In the genomic region with DNA sequence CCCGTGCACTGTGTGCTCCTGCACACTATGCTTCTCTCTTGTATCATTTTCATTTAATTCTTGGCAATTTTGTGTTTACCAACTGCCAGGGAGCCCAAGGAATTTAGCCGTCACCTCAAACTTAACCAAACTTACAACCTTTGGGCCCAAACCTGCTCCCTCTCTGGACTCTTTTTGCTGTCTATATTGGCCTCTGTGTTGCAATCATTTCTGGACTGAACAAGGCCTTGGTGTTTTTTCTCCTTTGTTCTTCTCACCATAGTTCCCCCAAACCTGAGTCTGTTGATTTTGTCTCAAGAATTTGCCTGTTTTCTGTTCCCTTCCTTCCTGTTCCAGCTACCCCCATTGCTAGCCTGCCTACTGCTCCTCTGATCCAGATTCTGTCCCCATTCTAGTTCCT, we compare ENCODE assay signal across 1 cellular context.
TF ChIP-seq lines count a peak whose summit lies in the region.

No MANE protein-coding gene starts in this region.

TF ChIP-seq in HepG2, 621 proteins besides CTCF, POLR2A, EP300 and RAD21 (continued from another document and continues in another):
- TF ChIP-seq RERE (CRISPR knock-in tag; IDR thresholded peaks at IDR 0.05; ENCODE audit: low read depth) (no peak), DMAP1 (CRISPR knock-in tag; IDR thresholded peaks at IDR 0.05) (no peak; the same call in 1 of the 2 replicates), ZNF318 (CRISPR knock-in tag; IDR thresholded peaks at IDR 0.05) (no peak), ZNF331 (CRISPR knock-in tag; IDR thresholded peaks at IDR 0.05) (0 out of 2 replicates have a peak, but pooled peaks have one; percentile 26), FOXA1 (IDR thresholded peaks at IDR 0.05) (no peak), FOXA1 (CRISPR knock-in tag; IDR thresholded peaks at IDR 0.05) (peak; percentile 62), ZNF615 (CRISPR knock-in tag; IDR thresholded peaks at IDR 0.05; ENCODE audit: borderline replicate concordance) (no peak), ZNF101 (CRISPR knock-in tag; IDR thresholded peaks at IDR 0.05; ENCODE audit: borderline replicate concordance, low read depth) (no peak), PHF21A (CRISPR knock-in tag; IDR thresholded peaks at IDR 0.05) (0 out of 2 replicates have a peak, but pooled peaks have one; percentile 29), NFAT5 (CRISPR knock-in tag; IDR thresholded peaks at IDR 0.05) (no peak), TCF7L2 (IDR thresholded peaks at IDR 0.05; ENCODE audit: low read depth, low read length) (no peak), POGZ (CRISPR knock-in tag; IDR thresholded peaks at IDR 0.05) (peak; percentile 48; the same call in 1 of the 2 replicates), LBX2 (CRISPR knock-in tag; IDR thresholded peaks at IDR 0.05; ENCODE audit: borderline replicate concordance) (no peak), FOXP1 (IDR thresholded peaks at IDR 0.05) (no peak), FOXP1 (CRISPR knock-in tag; IDR thresholded peaks at IDR 0.05) (peak; percentile 45; the same call in 1 of the 2 replicates), FOSL2 (CRISPR knock-in tag; IDR thresholded peaks at IDR 0.05) (no peak), ELF1 (CRISPR knock-in tag; IDR thresholded peaks at IDR 0.05) (no peak), MED1 (CRISPR knock-in tag; IDR thresholded peaks at IDR 0.05) (no peak), KAT7 (CRISPR knock-in tag; IDR thresholded peaks at IDR 0.05; ENCODE audit: borderline replicate concordance) (no peak), ZNF75D (CRISPR knock-in tag; IDR thresholded peaks at IDR 0.05; ENCODE audit: borderline replicate concordance) (no peak), NFYC (CRISPR knock-in tag; IDR thresholded peaks at IDR 0.05) (no peak), ASH2L (IDR thresholded peaks at IDR 0.05; ENCODE audit: insufficient read length, low read depth, low read length) (no peak), ATM (IDR thresholded peaks at IDR 0.05; ENCODE audit: borderline replicate concordance) (no peak), ATAD3A (CRISPR knock-in tag; IDR thresholded peaks at IDR 0.05) (no peak), KLF15 (CRISPR knock-in tag; IDR thresholded peaks at IDR 0.05; ENCODE audit: borderline replicate concordance) (no peak), PRMT3 (CRISPR knock-in tag; IDR thresholded peaks at IDR 0.05; ENCODE audit: borderline replicate concordance, low read depth) (no peak)
- TF ChIP-seq, protein P1, sequence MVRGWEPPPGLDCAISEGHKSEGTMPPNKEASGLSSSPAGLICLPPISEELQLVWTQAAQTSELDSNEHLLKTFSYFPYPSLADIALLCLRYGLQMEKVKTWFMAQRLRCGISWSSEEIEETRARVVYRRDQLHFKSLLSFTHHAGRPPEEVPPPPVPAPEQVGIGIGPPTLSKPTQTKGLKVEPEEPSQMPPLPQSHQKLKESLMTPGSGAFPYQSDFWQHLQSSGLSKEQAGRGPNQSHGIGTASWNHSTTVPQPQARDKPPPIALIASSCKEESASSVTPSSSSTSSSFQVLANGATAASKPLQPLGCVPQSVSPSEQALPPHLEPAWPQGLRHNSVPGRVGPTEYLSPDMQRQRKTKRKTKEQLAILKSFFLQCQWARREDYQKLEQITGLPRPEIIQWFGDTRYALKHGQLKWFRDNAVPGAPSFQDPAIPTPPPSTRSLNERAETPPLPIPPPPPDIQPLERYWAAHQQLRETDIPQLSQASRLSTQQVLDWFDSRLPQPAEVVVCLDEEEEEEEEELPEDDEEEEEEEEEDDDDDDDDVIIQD (CRISPR knock-in tag; IDR thresholded peaks at IDR 0.05; ENCODE audit: low read depth): no peak
- TF ChIP-seq, protein P2, sequence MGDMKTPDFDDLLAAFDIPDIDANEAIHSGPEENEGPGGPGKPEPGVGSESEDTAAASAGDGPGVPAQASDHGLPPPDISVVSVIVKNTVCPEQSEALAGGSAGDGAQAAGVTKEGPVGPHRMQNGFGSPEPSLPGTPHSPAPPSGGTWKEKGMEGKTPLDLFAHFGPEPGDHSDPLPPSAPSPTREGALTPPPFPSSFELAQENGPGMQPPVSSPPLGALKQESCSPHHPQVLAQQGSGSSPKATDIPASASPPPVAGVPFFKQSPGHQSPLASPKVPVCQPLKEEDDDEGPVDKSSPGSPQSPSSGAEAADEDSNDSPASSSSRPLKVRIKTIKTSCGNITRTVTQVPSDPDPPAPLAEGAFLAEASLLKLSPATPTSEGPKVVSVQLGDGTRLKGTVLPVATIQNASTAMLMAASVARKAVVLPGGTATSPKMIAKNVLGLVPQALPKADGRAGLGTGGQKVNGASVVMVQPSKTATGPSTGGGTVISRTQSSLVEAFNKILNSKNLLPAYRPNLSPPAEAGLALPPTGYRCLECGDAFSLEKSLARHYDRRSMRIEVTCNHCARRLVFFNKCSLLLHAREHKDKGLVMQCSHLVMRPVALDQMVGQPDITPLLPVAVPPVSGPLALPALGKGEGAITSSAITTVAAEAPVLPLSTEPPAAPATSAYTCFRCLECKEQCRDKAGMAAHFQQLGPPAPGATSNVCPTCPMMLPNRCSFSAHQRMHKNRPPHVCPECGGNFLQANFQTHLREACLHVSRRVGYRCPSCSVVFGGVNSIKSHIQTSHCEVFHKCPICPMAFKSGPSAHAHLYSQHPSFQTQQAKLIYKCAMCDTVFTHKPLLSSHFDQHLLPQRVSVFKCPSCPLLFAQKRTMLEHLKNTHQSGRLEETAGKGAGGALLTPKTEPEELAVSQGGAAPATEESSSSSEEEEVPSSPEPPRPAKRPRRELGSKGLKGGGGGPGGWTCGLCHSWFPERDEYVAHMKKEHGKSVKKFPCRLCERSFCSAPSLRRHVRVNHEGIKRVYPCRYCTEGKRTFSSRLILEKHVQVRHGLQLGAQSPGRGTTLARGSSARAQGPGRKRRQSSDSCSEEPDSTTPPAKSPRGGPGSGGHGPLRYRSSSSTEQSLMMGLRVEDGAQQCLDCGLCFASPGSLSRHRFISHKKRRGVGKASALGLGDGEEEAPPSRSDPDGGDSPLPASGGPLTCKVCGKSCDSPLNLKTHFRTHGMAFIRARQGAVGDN (CRISPR knock-in tag; IDR thresholded peaks at IDR 0.05): no peak
